Comparison of ENCODE assay signal across 9 cellular contexts in the genomic region with DNA sequence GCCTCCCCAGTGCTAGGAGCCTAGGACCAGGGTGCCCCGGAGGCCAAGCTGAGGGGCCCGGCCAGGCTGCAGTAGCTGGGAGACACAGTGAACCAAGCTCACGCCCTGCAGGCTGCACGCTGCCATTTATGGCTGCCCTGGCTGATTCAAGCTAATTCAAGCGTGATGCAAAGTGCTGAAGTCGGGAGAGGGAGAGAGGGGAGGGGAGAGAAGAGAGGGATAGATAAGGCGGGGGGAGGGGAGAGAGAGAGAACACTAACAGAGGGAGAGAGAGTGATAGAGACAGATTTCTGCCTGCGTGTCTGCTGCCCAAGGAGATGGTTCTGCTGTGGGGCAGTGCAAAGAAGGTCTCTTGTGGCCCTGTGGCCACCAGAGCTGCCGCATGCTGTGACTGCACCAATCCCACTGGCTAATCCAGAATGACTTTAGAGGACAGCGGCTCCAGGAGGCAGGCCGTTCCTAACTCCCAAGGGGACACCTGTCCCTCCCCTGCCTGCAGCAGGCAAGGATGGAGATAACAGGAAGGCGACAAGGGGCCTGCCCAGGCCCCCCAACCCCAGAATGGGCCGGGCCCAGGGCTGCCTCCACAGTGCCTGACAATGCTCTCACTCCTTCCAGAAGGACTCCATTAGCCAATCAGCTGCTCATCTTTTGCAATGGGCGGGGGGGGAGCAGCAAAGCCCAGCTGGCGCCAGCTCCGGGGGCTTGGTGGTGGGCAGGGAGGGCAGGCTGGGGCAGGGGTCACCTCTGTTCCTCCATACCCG. TPM values are rescaled to one million over a fixed set of nuclear protein-coding genes. Genes with fewer than 3 reads are reported as not detected.
DNase-seq lines count a peak whose midpoint lies in the region; ATAC-seq and TF ChIP-seq lines count a peak whose summit lies in the region.
"Had no signal": no experiment of that assay in that cellular context is flagged by ENCODE, and none has a peak within 500 bp of the region (broad histone marks: within the 10 kb centered on the region; RNA-seq: fewer than 3 reads in every experiment).

No MANE protein-coding gene starts in this region.

- peaks cover 72% of the 10 kb centered on the region for H3K79me2 ChIP-seq in fibroblast of lung (ENCODE audit: control insufficient read depth, insufficient read depth, low read length)

- peaks cover 5% of the 10 kb centered on the region for H3K36me3 Mint-ChIP-seq in osteocyte (ENCODE audit: unreplicated experiment)
- no peaks in the 10 kb centered on the region for H3K36me3 Mint-ChIP-seq in CD8-positive, alpha-beta T cell
- H3K36me3 Mint-ChIP-seq in naive thymus-derived CD8-positive, alpha-beta T cell: no peaks in the 10 kb centered on the region
- H3K36me3 Mint-ChIP-seq: activated CD4-positive, alpha-beta memory T cell treated with anti-CD3 and anti-CD28 coated beads for 36 hours had no signal

- CTCF ChIA-PET in CD8-positive, alpha-beta T cell (lab: Charles Lee): interaction anchor here (0.6 to 2.5 kb wide), 6 partner anchors 16 to 175 kb away, joined by 3 to 11 read pairs (median 8); no protein-coding TSS in a partner anchor

- TF ChIP-seq CTCF in fibroblast of lung (conservative IDR thresholded peaks at IDR 0.05 in 1 of 2, IDR thresholded peaks at IDR 0.05 in 1 of 2; ENCODE audit: low read depth in 1 of 2, low read length in 2 of 2) (no peak), osteocyte (IDR thresholded peaks at IDR 0.05) (no peak)
- no peak for TF ChIP-seq CTCF in CD8-positive, alpha-beta T cell (IDR thresholded peaks at IDR 0.05)

- H3K9me3 Mint-ChIP-seq in osteocyte (ENCODE audit: unreplicated experiment): no peaks in the 10 kb centered on the region
- H3K9me3 Mint-ChIP-seq in CD8-positive, alpha-beta T cell: no peaks in the 10 kb centered on the region
- H3K9me3 Mint-ChIP-seq in naive thymus-derived CD8-positive, alpha-beta T cell: no peaks in the 10 kb centered on the region
- H3K9me3 Mint-ChIP-seq: activated CD4-positive, alpha-beta memory T cell treated with anti-CD3 and anti-CD28 coated beads for 36 hours had no signal

- H3K4me1 ChIP-seq in NT2/D1 (ENCODE audit: insufficient read depth, insufficient read length): peaks cover 28% of the 10 kb centered on the region
- H3K4me1 ChIP-seq in fibroblast of lung (ENCODE audit: control insufficient read depth, extremely low read depth, insufficient read depth, low read length): peaks cover 29% of the 10 kb centered on the region
- no peaks in the 10 kb centered on the region for H3K4me1 ChIP-seq in CD8-positive, alpha-beta T cell (ENCODE audit: insufficient read depth, low read length)

- no peaks in the 10 kb centered on the region for H3K27me3 ChIP-seq in NT2/D1 (ENCODE audit: insufficient read depth, insufficient read length)
- no peaks in the 10 kb centered on the region for H3K27me3 ChIP-seq in fibroblast of lung (ENCODE audit: control insufficient read depth, insufficient read depth, low read length)
- no peaks in the 10 kb centered on the region for H3K27me3 ChIP-seq in CD8-positive, alpha-beta T cell (ENCODE audit: insufficient read depth, low read length)

- H3K9ac ChIP-seq in NT2/D1 (ENCODE audit: insufficient read length, low read depth) (peak overlapping the region; percentile 17), fibroblast of lung (ENCODE audit: insufficient read depth, low read length) (no peak overlapping the region)

- POLR2A ChIA-PET in CD8-positive, alpha-beta T cell (lab: Charles Lee): no interaction called here
- POLR2A ChIA-PET in naive thymus-derived CD8-positive, alpha-beta T cell (lab: Charles Lee): interaction anchor here (0.6 kb wide), 1 partner anchor 211 kb away, joined by 4 read pairs; no protein-coding TSS in a partner anchor

- H3K4me3 ChIP-seq in NT2/D1 (ENCODE audit: insufficient read length, low read depth) (no peak overlapping the region), fibroblast of lung (replicated peaks in 1 of 4; ENCODE audit: control extremely low read depth in 1 of 4, insufficient read depth in 1 of 4, low read depth in 3 of 4, low read length in 4 of 4) (no peak overlapping the region)
- H3K4me3 ChIP-seq in CD8-positive, alpha-beta T cell (ENCODE audit: low read depth, low read length): no peak overlapping the region

- intact Hi-C loops in CD8-positive, alpha-beta T cell (cut with DNase I, micrococcal nuclease): no loop called here

- DNase-seq in Daoy (ENCODE audit: low read depth): peak; percentile 74
- no peak for DNase-seq in NT2/D1 (ENCODE audit: low read depth, low spot score)
- peak; percentile 72 to 82 for DNase-seq in fibroblast of lung (ENCODE audit: low read depth in 2 of 2)
- no peak for DNase-seq in osteocyte (ENCODE audit: extremely low spot score, unreplicated experiment)
- no peak for DNase-seq in CD8-positive, alpha-beta T cell
- DNase-seq in T-helper 2 cell: no peak
- no peak for DNase-seq in medulla oblongata (ENCODE audit: extremely low spot score)
- DNase-seq in naive thymus-derived CD8-positive, alpha-beta T cell: no peak
- DNase-seq: activated CD4-positive, alpha-beta memory T cell treated with anti-CD3 and anti-CD28 coated beads for 36 hours had no signal

- H3K4me3 Mint-ChIP-seq in osteocyte (ENCODE audit: unreplicated experiment): no peak overlapping the region
- H3K4me3 Mint-ChIP-seq in CD8-positive, alpha-beta T cell: no peak overlapping the region
- no peak overlapping the region for H3K4me3 Mint-ChIP-seq in naive thymus-derived CD8-positive, alpha-beta T cell
- H3K4me3 Mint-ChIP-seq: activated CD4-positive, alpha-beta memory T cell treated with anti-CD3 and anti-CD28 coated beads for 36 hours had no signal

- H3K4me1 Mint-ChIP-seq in osteocyte (ENCODE audit: unreplicated experiment): peaks cover 78% of the 10 kb centered on the region
- peaks cover 11% of the 10 kb centered on the region for H3K4me1 Mint-ChIP-seq in CD8-positive, alpha-beta T cell (ENCODE audit: low read depth)
- H3K4me1 Mint-ChIP-seq in naive thymus-derived CD8-positive, alpha-beta T cell: peaks cover 2 to 14% (median 5%) of the 10 kb centered on the region in 4 donors

- H3K27me3 Mint-ChIP-seq in osteocyte (ENCODE audit: unreplicated experiment): no peaks in the 10 kb centered on the region
- no peaks in the 10 kb centered on the region for H3K27me3 Mint-ChIP-seq in CD8-positive, alpha-beta T cell (ENCODE audit: low read depth)
- no peaks in the 10 kb centered on the region for H3K27me3 Mint-ChIP-seq in naive thymus-derived CD8-positive, alpha-beta T cell

- peaks cover 8% of the 10 kb centered on the region for H3K36me3 ChIP-seq in NT2/D1 (ENCODE audit: insufficient read depth, insufficient read length, low read length)
- no peaks in the 10 kb centered on the region for H3K36me3 ChIP-seq in fibroblast of lung (ENCODE audit: control insufficient read depth, insufficient read depth, low read length)
- H3K36me3 ChIP-seq in CD8-positive, alpha-beta T cell (ENCODE audit: insufficient read depth, low read length): no peaks in the 10 kb centered on the region

- H3K4me2 ChIP-seq in fibroblast of lung (ENCODE audit: extremely low read depth, insufficient read depth, low read length): no peak overlapping the region

- H3K27ac ChIP-seq in fibroblast of lung (ENCODE audit: insufficient read depth, low read length): no peak overlapping the region
- no peak overlapping the region for H3K27ac ChIP-seq in CD8-positive, alpha-beta T cell (ENCODE audit: low read depth, low read length)

- H3K9me3 ChIP-seq in NT2/D1 (ENCODE audit: insufficient read depth, low read length): no peaks in the 10 kb centered on the region
- no peaks in the 10 kb centered on the region for H3K9me3 ChIP-seq in fibroblast of lung (ENCODE audit: control insufficient read depth, insufficient read depth, low read depth, low read length)
- H3K9me3 ChIP-seq in CD8-positive, alpha-beta T cell (ENCODE audit: low read length): no peaks in the 10 kb centered on the region

- peak overlapping the region; percentile 73 for H3K27ac Mint-ChIP-seq in osteocyte (ENCODE audit: unreplicated experiment)
- no peak overlapping the region for H3K27ac Mint-ChIP-seq in CD8-positive, alpha-beta T cell
- H3K27ac Mint-ChIP-seq in naive thymus-derived CD8-positive, alpha-beta T cell: peak overlapping the region in 1 of 10 donors; percentile 88
- H3K27ac Mint-ChIP-seq: activated CD4-positive, alpha-beta memory T cell treated with anti-CD3 and anti-CD28 coated beads for 36 hours had no signal

- H2AFZ ChIP-seq in fibroblast of lung (ENCODE audit: low read length): no peak overlapping the region

- no peaks in the 10 kb centered on the region for H4K20me1 ChIP-seq in fibroblast of lung (ENCODE audit: control insufficient read depth, extremely low read depth, insufficient read depth, low read length)

- ATAC-seq in CD8-positive, alpha-beta T cell: no peak
- ATAC-seq in naive thymus-derived CD8-positive, alpha-beta T cell: no peak

RNA-seq across cellular contexts. Expression of gene MXRA7, which starts 12.9 kb away (rescaled TPM):
- total RNA-seq in Daoy (2014; rRNA removed; shearing (Covaris generic)): 166 and 171 TPM in 2 replicates
- total RNA-seq in fibroblast of lung: 127 and 142 TPM in 2 replicates
- 215 and 307 TPM in 2 replicates for polyA plus RNA-seq in fibroblast of lung
- polyA plus RNA-seq in fibroblast of lung (2012): 189 and 250 TPM in 2 replicates
- 200 and 284 TPM in 2 replicates for polyA minus RNA-seq in fibroblast of lung (ENCODE audit: low replicate concordance)
- total RNA-seq in osteocyte: 183 and 187 TPM in 2 replicates
- 10 to 100 TPM; 23.9 to 27.8 TPM for total RNA-seq in CD8-positive, alpha-beta T cell
- total RNA-seq in naive thymus-derived CD8-positive, alpha-beta T cell: 10 to 100 TPM; 13.9 to 16.3 TPM
- polyA plus RNA-seq in naive thymus-derived CD8-positive, alpha-beta T cell: 10 to 100 TPM in 1 of 3 donors, 1 to 10 TPM in 2; 2.2 to 25.3 (median 5.4) TPM

RNA-seq across cellular contexts. Expression of gene JMJD6, which starts 28.5 kb away (rescaled TPM):
- 36.2 and 38.9 TPM in 2 replicates for total RNA-seq in Daoy (2014; rRNA removed; shearing (Covaris generic))
- total RNA-seq in fibroblast of lung: 13.6 and 16.2 TPM in 2 replicates
- 16.5 and 17.7 TPM in 2 replicates for polyA plus RNA-seq in fibroblast of lung
- polyA plus RNA-seq in fibroblast of lung (2012): 36.7 and 39.6 TPM in 2 replicates
- 32.0 and 51.9 TPM in 2 replicates for polyA minus RNA-seq in fibroblast of lung (ENCODE audit: low replicate concordance)
- 16.8 and 22.7 TPM in 2 replicates for total RNA-seq in osteocyte
- 100 to 1,000 TPM; 316 to 336 TPM for total RNA-seq in CD8-positive, alpha-beta T cell
- total RNA-seq in naive thymus-derived CD8-positive, alpha-beta T cell: 10 to 100 TPM; 36.6 to 37.8 TPM
- polyA plus RNA-seq in naive thymus-derived CD8-positive, alpha-beta T cell: 10 to 100 TPM; 10.2 to 34.2 (median 14.4) TPM

RNA-seq across cellular contexts. Expression of gene METTL23, which starts 28.8 kb away (rescaled TPM):
- total RNA-seq in Daoy (2014; rRNA removed; shearing (Covaris generic)): 29.4 and 36.5 TPM in 2 replicates
- 21.1 and 26.4 TPM in 2 replicates for total RNA-seq in fibroblast of lung
- polyA plus RNA-seq in fibroblast of lung: 34.5 and 35.1 TPM in 2 replicates
- 28.1 and 31.8 TPM in 2 replicates for polyA plus RNA-seq in fibroblast of lung (2012)
- polyA minus RNA-seq in fibroblast of lung (ENCODE audit: low replicate concordance): 9.5 and 15.8 TPM in 2 replicates
- 35.7 and 36.3 TPM in 2 replicates for total RNA-seq in osteocyte
- total RNA-seq in CD8-positive, alpha-beta T cell: 10 to 100 TPM; 40.3 to 43.1 TPM
- 10 to 100 TPM; 86.2 to 86.9 TPM for total RNA-seq in naive thymus-derived CD8-positive, alpha-beta T cell
- 100 to 1,000 TPM; 140 to 154 (median 146) TPM for polyA plus RNA-seq in naive thymus-derived CD8-positive, alpha-beta T cell

RNA-seq across cellular contexts. Expression of gene SRSF2, which starts 39.2 kb away (rescaled TPM):
- total RNA-seq in Daoy (2014; rRNA removed; shearing (Covaris generic)): 359 and 429 TPM in 2 replicates
- total RNA-seq in fibroblast of lung (59.6 and 77.5 TPM in 2 replicates), osteocyte (137 and 145 TPM in 2 replicates)
- polyA plus RNA-seq in fibroblast of lung: 203 and 238 TPM in 2 replicates
- 156 and 211 TPM in 2 replicates for polyA plus RNA-seq in fibroblast of lung (2012)
- polyA minus RNA-seq in fibroblast of lung (ENCODE audit: low replicate concordance): 72.2 and 86.0 TPM in 2 replicates
- 100 to 1,000 TPM; 621 to 637 TPM for total RNA-seq in CD8-positive, alpha-beta T cell
- total RNA-seq in naive thymus-derived CD8-positive, alpha-beta T cell: 100 to 1,000 TPM; 358 to 377 TPM
- 100 to 1,000 TPM; 101 to 106 (median 105) TPM for polyA plus RNA-seq in naive thymus-derived CD8-positive, alpha-beta T cell

RNA-seq across cellular contexts. Expression of gene MFSD11, which starts 40.0 kb away (rescaled TPM):
- 21.4 and 37.6 TPM in 2 replicates for total RNA-seq in Daoy (2014; rRNA removed; shearing (Covaris generic))
- total RNA-seq in fibroblast of lung: 15.7 and 31.4 TPM in 2 replicates
- polyA plus RNA-seq in fibroblast of lung: 20.1 and 22.4 TPM in 2 replicates
- polyA plus RNA-seq in fibroblast of lung (2012): 14.7 and 15.3 TPM in 2 replicates
- polyA minus RNA-seq in fibroblast of lung (ENCODE audit: low replicate concordance): 15.4 and 23.3 TPM in 2 replicates
- total RNA-seq in osteocyte: 33.0 and 34.7 TPM in 2 replicates
- 10 to 100 TPM; 28.6 to 34.4 TPM for total RNA-seq in CD8-positive, alpha-beta T cell
- 10 to 100 TPM; 28.2 to 30.4 TPM for total RNA-seq in naive thymus-derived CD8-positive, alpha-beta T cell
- 10 to 100 TPM; 18.1 to 23.6 (median 18.9) TPM for polyA plus RNA-seq in naive thymus-derived CD8-positive, alpha-beta T cell

Comparison
In these comparisons a context has a peak if more than half of its experiments do, and no peak if none do; other contexts are left out.
1. DNase-seq: peak in Daoy (single experiment) and fibroblast of lung (2 of 2); none in NT2/D1 (single experiment), osteocyte (single experiment), CD8-positive, alpha-beta T cell (0 of 7), T-helper 2 cell (0 of 5), medulla oblongata (single experiment) and naive thymus-derived CD8-positive, alpha-beta T cell (0 of 10).